In genomic region chr4:8818063-8818881, GRCh38 we compare ENCODE assay signal across 22 cellular contexts. TPM values are rescaled to one million over a fixed set of nuclear protein-coding genes. Genes with fewer than 3 reads are reported as not detected.
DNase-seq lines count a peak whose midpoint lies in the region; ATAC-seq and TF ChIP-seq lines count a peak whose summit lies in the region.
"Had no signal": no experiment of that assay in that cellular context is flagged by ENCODE, and none has a peak within 500 bp of the region (broad histone marks: within the 10 kb centered on the region; RNA-seq: fewer than 3 reads in every experiment).

No MANE protein-coding gene starts in this region.

- H3K4me3 ChIP-seq in heart left ventricle: no peak overlapping the region
- no peak overlapping the region for H3K4me3 ChIP-seq in vagina
- H3K4me3 ChIP-seq: body of pancreas, GM23248, SJSA1, uterus had no signal

- H3K27ac Mint-ChIP-seq in WTC11: no peak overlapping the region
- no peak overlapping the region for H3K27ac Mint-ChIP-seq in natural killer cell

- H3K27me3 ChIP-seq in heart left ventricle (peaks cover 0 to 42% (median 5%) of the 10 kb centered on the region in 9 donors), vagina (no peaks in the 10 kb centered on the region)
- H3K27me3 ChIP-seq: body of pancreas, SJSA1, uterus had no signal

- no peak overlapping the region for H3K27ac ChIP-seq in heart left ventricle
- no peak overlapping the region for H3K27ac ChIP-seq in vagina
- H3K27ac ChIP-seq: body of pancreas, GM23248, SJSA1, uterus had no signal

- intact Hi-C loops in heart left ventricle (cut with DNase I) (no loop called here), left cardiac atrium (cut with DNase I) (no loop called here), natural killer cell (cut with micrococcal nuclease) (no loop called here), vagina (cut with DNase I) (no loop called here)

- CTCF ChIA-PET in WTC11 (lab: Charles Lee): interaction anchor here (0.6 to 2.0 kb wide), 4 partner anchors 38 to 211 kb away, joined by 3 to 10 read pairs (median 4); no protein-coding TSS in a partner anchor

- H3K4me3 Mint-ChIP-seq in WTC11 (no peak overlapping the region), natural killer cell (no peak overlapping the region)
- H3K4me3 Mint-ChIP-seq: naive thymus-derived CD8-positive, alpha-beta T cell had no signal

- H3K36me3 Mint-ChIP-seq in WTC11 (no peaks in the 10 kb centered on the region), natural killer cell (no peaks in the 10 kb centered on the region)
- H3K36me3 Mint-ChIP-seq: naive thymus-derived CD8-positive, alpha-beta T cell had no signal

- H3K4me1 Mint-ChIP-seq in WTC11: no peaks in the 10 kb centered on the region
- H3K4me1 Mint-ChIP-seq in natural killer cell: no peaks in the 10 kb centered on the region
- H3K4me1 Mint-ChIP-seq: naive thymus-derived CD8-positive, alpha-beta T cell had no signal

- H3K9me3 Mint-ChIP-seq in WTC11: no peaks in the 10 kb centered on the region
- H3K9me3 Mint-ChIP-seq in natural killer cell: no peaks in the 10 kb centered on the region
- H3K9me3 Mint-ChIP-seq: naive thymus-derived CD8-positive, alpha-beta T cell had no signal

- H3K4me1 ChIP-seq in heart left ventricle (no peaks in the 10 kb centered on the region), vagina (no peaks in the 10 kb centered on the region)
- H3K4me1 ChIP-seq: body of pancreas, SJSA1, uterus had no signal

- no peak for TF ChIP-seq CTCF in heart left ventricle (IDR thresholded peaks at IDR 0.05)
- no peak for TF ChIP-seq CTCF in WTC11 (IDR thresholded peaks at IDR 0.05)
- TF ChIP-seq CTCF in natural killer cell (IDR thresholded peaks at IDR 0.05): no peak
- no peak for TF ChIP-seq CTCF in vagina (IDR thresholded peaks at IDR 0.05)

- no peaks in the 10 kb centered on the region for H3K9me3 ChIP-seq in heart left ventricle
- H3K9me3 ChIP-seq in vagina: no peaks in the 10 kb centered on the region
- H3K9me3 ChIP-seq: body of pancreas, SJSA1, uterus had no signal

- H3K27me3 Mint-ChIP-seq in WTC11 (ENCODE audit: low read depth) (no peaks in the 10 kb centered on the region), natural killer cell (ENCODE audit: low read depth in 2 of 2) (peaks cover 8 to 9% of the 10 kb centered on the region in 2 donors)

- DNase-seq in heart left ventricle (peak in 3 of 5 donors; percentile 2 to 20 (median 7)), left cardiac atrium (no peak), WTC11 (ENCODE audit: low spot score) (peak; percentile 4), natural killer cell (peak; percentile 6), vagina (ENCODE audit: extremely low spot score in 2 of 2) (peak; percentile 64 to 91), AML-193 (lab: John Stamatoyannopoulos, UW) (no peak), DMS153 (lab: John Stamatoyannopoulos, UW) (no peak)
- DNase-seq: activated CD4-positive, alpha-beta T cell treated with anti-CD3 and anti-CD28 coated beads, Interleukin-2, amount 50 U/mL, for 48 hours; activated gamma-delta T cell treated with Interleukin-2 at 50 U/mL for 16 hours; C1 segment of cervical spinal cord; DND-41; GM23248; hypothalamus; NCI-H1694 treated with DMSO at 0.1 percent for 48 hours; stimulated activated CD4-positive, alpha-beta T cell treated with anti-CD3 and anti-CD28 coated beads, Interleukin-1b, Interleukin-23, amount 100 ng/mL, for 48 hours; uterus had no signal

- no peaks in the 10 kb centered on the region for H3K36me3 ChIP-seq in heart left ventricle
- H3K36me3 ChIP-seq in vagina: no peaks in the 10 kb centered on the region
- H3K36me3 ChIP-seq: SJSA1, uterus had no signal

- WGBS in heart left ventricle, 4 donors: 63 to 69% (median 66%) methylated on average over 7 to 11 of the region's 11 CpGs

- ATAC-seq in heart left ventricle (no peak), left cardiac atrium (no peak), WTC11 (no peak), natural killer cell (no peak)
- ATAC-seq: body of pancreas; naive thymus-derived CD8-positive, alpha-beta T cell had no signal

- TF ChIP-seq POLR2A in heart left ventricle (IDR thresholded peaks at IDR 0.05) (no peak), vagina (IDR thresholded peaks at IDR 0.05) (no peak)

- POLR2A ChIA-PET in WTC11 (lab: Charles Lee): no interaction called here

TF ChIP-seq in WTC11, 78 proteins besides CTCF, POLR2A, EP300 and RAD21:
- TF ChIP-seq NFYB (CRISPR knock-in tag; conservative IDR thresholded peaks at IDR 0.05; ENCODE audit: low read depth) (no peak), TEAD1 (CRISPR knock-in tag; IDR thresholded peaks at IDR 0.05) (no peak), STAT6 (CRISPR knock-in tag; conservative IDR thresholded peaks at IDR 0.05; ENCODE audit: low read depth) (no peak)
- TF ChIP-seq, protein P1, sequence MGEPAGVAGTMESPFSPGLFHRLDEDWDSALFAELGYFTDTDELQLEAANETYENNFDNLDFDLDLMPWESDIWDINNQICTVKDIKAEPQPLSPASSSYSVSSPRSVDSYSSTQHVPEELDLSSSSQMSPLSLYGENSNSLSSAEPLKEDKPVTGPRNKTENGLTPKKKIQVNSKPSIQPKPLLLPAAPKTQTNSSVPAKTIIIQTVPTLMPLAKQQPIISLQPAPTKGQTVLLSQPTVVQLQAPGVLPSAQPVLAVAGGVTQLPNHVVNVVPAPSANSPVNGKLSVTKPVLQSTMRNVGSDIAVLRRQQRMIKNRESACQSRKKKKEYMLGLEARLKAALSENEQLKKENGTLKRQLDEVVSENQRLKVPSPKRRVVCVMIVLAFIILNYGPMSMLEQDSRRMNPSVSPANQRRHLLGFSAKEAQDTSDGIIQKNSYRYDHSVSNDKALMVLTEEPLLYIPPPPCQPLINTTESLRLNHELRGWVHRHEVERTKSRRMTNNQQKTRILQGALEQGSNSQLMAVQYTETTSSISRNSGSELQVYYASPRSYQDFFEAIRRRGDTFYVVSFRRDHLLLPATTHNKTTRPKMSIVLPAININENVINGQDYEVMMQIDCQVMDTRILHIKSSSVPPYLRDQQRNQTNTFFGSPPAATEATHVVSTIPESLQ (CRISPR knock-in tag; IDR thresholded peaks at IDR 0.05): no peak

RNA-seq across cellular contexts. Expression of gene HMX1, which starts 53.4 kb away (rescaled TPM):
- total RNA-seq in heart left ventricle (under 1 TPM in 1 of 9 donors, not detected in 8; 0.25 TPM), left cardiac atrium (not detected), WTC11 (2021) (6.9 to 10.0 TPM (median 7.8 TPM) in 3 replicates), natural killer cell (not detected), vagina (not detected)
- polyA plus RNA-seq in heart left ventricle: not detected
- total RNA-seq: body of pancreas; fibroblast of lung; GM23248; HT1080; liver; naive thymus-derived CD8-positive, alpha-beta T cell had no signal
- polyA plus RNA-seq: fibroblast of lung; GM23248; liver; naive thymus-derived CD8-positive, alpha-beta T cell had no signal

Comparison
In these comparisons a context has a peak if more than half of its experiments do, and no peak if none do; other contexts are left out.
1. DNase-seq: peak in heart left ventricle (3 of 5), WTC11 (single experiment), natural killer cell (single experiment) and vagina (2 of 2); none in left cardiac atrium (single experiment), AML-193 (0 of 2) and DMS153 (single experiment).